21 cellular contexts compared by ENCODE assay signal in genomic region chr3:13780432-13781173, GRCh38.
DNase-seq lines count a peak whose midpoint lies in the region; ATAC-seq and TF ChIP-seq lines count a peak whose summit lies in the region.
"Had no signal": no experiment of that assay in that cellular context is flagged by ENCODE, and none has a peak within 500 bp of the region (broad histone marks: within the 10 kb centered on the region; RNA-seq: fewer than 3 reads in every experiment).

No MANE protein-coding gene starts in this region.

- no peaks in the 10 kb centered on the region for H3K27me3 Mint-ChIP-seq in neural crest cell (ENCODE audit: low read depth)

- H3K27me3 ChIP-seq in RWPE2 (ENCODE audit: insufficient read depth, poor library complexity, severe bottlenecking), result no peaks in the 10 kb centered on the region
- H3K27me3 ChIP-seq in upper lobe of right lung, result no peaks in the 10 kb centered on the region

- H3K36me3 ChIP-seq in RWPE2 (ENCODE audit: low read depth) (no peaks in the 10 kb centered on the region), upper lobe of right lung (no peaks in the 10 kb centered on the region)

- peak overlapping the region; percentile 65 for H3K27ac Mint-ChIP-seq in neural crest cell (ENCODE audit: unreplicated experiment)
- H3K27ac Mint-ChIP-seq: B cell; CD8-positive, alpha-beta memory T cell; H9 had no signal

- H3K4me3 ChIP-seq in RWPE2 (ENCODE audit: severe bottlenecking) (no peak overlapping the region), upper lobe of right lung (no peak overlapping the region)
- H3K4me3 ChIP-seq: GM12878 had no signal

- H3K4me3 Mint-ChIP-seq in neural crest cell, result no peak overlapping the region
- H3K4me3 Mint-ChIP-seq: B cell; CD8-positive, alpha-beta memory T cell; H9 had no signal

- no peaks in the 10 kb centered on the region for H3K9me3 Mint-ChIP-seq in neural crest cell
- H3K9me3 Mint-ChIP-seq: H9 had no signal

- no peak for TF ChIP-seq CTCF in RWPE2 (IDR thresholded peaks at IDR 0.05; ENCODE audit: poor library complexity, severe bottlenecking)
- no peak for TF ChIP-seq CTCF in neural crest cell (conservative IDR thresholded peaks at IDR 0.05)
- TF ChIP-seq CTCF in upper lobe of right lung (IDR thresholded peaks at IDR 0.05), result no peak

- DNase-seq in activated CD4-positive, CD25-positive, alpha-beta regulatory T cell treated with anti-CD3 and anti-CD28 coated beads, Interleukin-2, amount 50 U/mL, for 72 hours, result peak; percentile 22
- DNase-seq in RWPE2 (ENCODE audit: low spot score) (peak; percentile 23), neural crest cell (ENCODE audit: low read depth, low spot score) (no peak), upper lobe of right lung (peak; percentile 58), DMS53 (lab: John Stamatoyannopoulos, UW) (no peak), NCI-H1092 (lab: John Stamatoyannopoulos, UW) (no peak)
- DNase-seq in activated CD4-positive, alpha-beta T cell treated with anti-CD3 and anti-CD28 coated beads for 1 hour, result no peak
- DNase-seq: CD8-positive, alpha-beta memory T cell; GDM1; H9; MV-4-11; NCI-H1417 treated with DMSO at 0.1 percent for 48 hours; NCI-H1930; NCI-H446; NK-92 treated with Interleukin-12 subunit alpha and Interleukin-12 subunit beta, amount 100 ng/mL, for 24 hours; OCI-M1; RPMI8226 had no signal

- H3K9me3 ChIP-seq in RWPE2 (ENCODE audit: severe bottlenecking), result no peaks in the 10 kb centered on the region
- H3K9me3 ChIP-seq in upper lobe of right lung, result no peaks in the 10 kb centered on the region

- no peaks in the 10 kb centered on the region for H3K36me3 Mint-ChIP-seq in neural crest cell (ENCODE audit: low read depth)
- H3K36me3 Mint-ChIP-seq: CD8-positive, alpha-beta memory T cell had no signal

- H3K4me1 ChIP-seq in RWPE2 (ENCODE audit: insufficient read depth, poor library complexity, severe bottlenecking), result no peaks in the 10 kb centered on the region
- H3K4me1 ChIP-seq in upper lobe of right lung, result peaks cover 4% of the 10 kb centered on the region

- H3K4me1 Mint-ChIP-seq in neural crest cell, result peaks cover 54% of the 10 kb centered on the region
- H3K4me1 Mint-ChIP-seq: B cell had no signal

- intact Hi-C loops in upper lobe of right lung (cut with DNase I), result no loop called here

- ATAC-seq in activated CD4-positive, CD25-positive, alpha-beta regulatory T cell treated with anti-CD3 and anti-CD28 coated beads, Interleukin-2, amount 50 U/mL, for 24 hours, result no peak
- ATAC-seq in RWPE2 (ENCODE audit: low read depth) (no peak), upper lobe of right lung (no peak)
- ATAC-seq: GM12878 had no signal

- H3K27ac ChIP-seq in RWPE2 (ENCODE audit: poor library complexity, severe bottlenecking) (no peak overlapping the region), upper lobe of right lung (no peak overlapping the region)
- H3K27ac ChIP-seq: 22Rv1 had no signal

Comparison
In these comparisons a context has a peak if more than half of its experiments do, and no peak if none do; other contexts are left out.
1. DNase-seq: peak in activated CD4-positive, CD25-positive, alpha-beta regulatory T cell treated with anti-CD3 and anti-CD28 coated beads, Interleukin-2, amount 50 U/mL, for 72 hours (single experiment), RWPE2 (single experiment) and upper lobe of right lung (single experiment); none in neural crest cell (single experiment), activated CD4-positive, alpha-beta T cell treated with anti-CD3 and anti-CD28 coated beads for 1 hour (single experiment), DMS53 (single experiment) and NCI-H1092 (single experiment).